20 cellular contexts compared by ENCODE assay signal in genomic region chr16:22887445-22887844, GRCh38.
"Had no signal": no experiment of that assay in that cellular context is flagged by ENCODE, and none has a peak within 500 bp of the region (broad histone marks: within the 10 kb centered on the region; RNA-seq: fewer than 3 reads in every experiment).

No MANE protein-coding gene starts in this region.

- H3K36me3 Mint-ChIP-seq: activated naive CD8-positive, alpha-beta T cell; natural killer cell; neural progenitor cell had no signal

- H3K4me3 Mint-ChIP-seq: activated naive CD8-positive, alpha-beta T cell; activated T-cell treated with anti-CD3 and anti-CD28 coated beads, Interleukin-2, amount 50 U/mL, for 72 hours; central memory CD8-positive, alpha-beta T cell; natural killer cell; neural progenitor cell had no signal

- H3K4me1 Mint-ChIP-seq: central memory CD8-positive, alpha-beta T cell; natural killer cell; neural progenitor cell had no signal

- H3K9me3 Mint-ChIP-seq: activated T-cell treated with anti-CD3 and anti-CD28 coated beads, Interleukin-2, amount 50 U/mL, for 72 hours; central memory CD8-positive, alpha-beta T cell; natural killer cell; neural progenitor cell had no signal

- ATAC-seq: activated T-cell treated with anti-CD3 and anti-CD28 coated beads, Interleukin-2, amount 50 U/mL, for 72 hours; gastrocnemius medialis; left lung; natural killer cell had no signal

- DNase-seq: activated CD4-positive, alpha-beta T cell treated with anti-CD3 and anti-CD28 coated beads for 4 hours; activated CD4-positive, alpha-beta T cell treated with anti-CD3 and anti-CD28 coated beads, Interleukin-2, amount 50 U/mL, for 4 hours; activated naive CD4-positive, alpha-beta T cell treated with Interleukin-2 at 50 U/mL for 16 hours; activated T-cell treated with anti-CD3 and anti-CD28 coated beads for 4 hours; activated T-cell treated with anti-CD3 and anti-CD28 coated beads, Interleukin-2, amount 50 U/mL, for 72 hours; anterior cingulate cortex; dermis blood vessel endothelial cell; effector CD4-positive, alpha-beta T cell; gastrocnemius medialis; glutamatergic neuron; left lung; mesendoderm; natural killer cell; occipital lobe; psoas muscle; stimulated activated naive CD4-positive, alpha-beta T cell treated with Interleukin-2 at 50 U/mL for 16 hours; T-helper 9 cell had no signal

- H3K27ac Mint-ChIP-seq: activated naive CD8-positive, alpha-beta T cell; activated T-cell treated with anti-CD3 and anti-CD28 coated beads, Interleukin-2, amount 50 U/mL, for 72 hours; natural killer cell; neural progenitor cell had no signal
